ENCODE assay signal across 15 cellular contexts in genomic region chr13:36795463-36795862, GRCh38. TPM values are rescaled to one million over a fixed set of nuclear protein-coding genes. Genes with fewer than 3 reads are reported as not detected.
A peak's percentile ranks its signal among the peaks of the same experiment; 100 is the strongest.
DNase-seq lines count a peak whose midpoint lies in the region; ATAC-seq and TF ChIP-seq lines count a peak whose summit lies in the region.
"Had no signal": no experiment of that assay in that cellular context is flagged by ENCODE, and none has a peak within 500 bp of the region (broad histone marks: within the 10 kb centered on the region; RNA-seq: fewer than 3 reads in every experiment).

No MANE protein-coding gene starts in this region.

- no peaks in the 10 kb centered on the region for H4K20me1 ChIP-seq in H9 (ENCODE audit: control insufficient read depth, insufficient read depth, insufficient read length)
- H4K20me1 ChIP-seq: BLaER1 treated with 17β-estradiol and CSF1 and Interleukin-3, amounts not matched to agents 10 nM and 100 nM had no signal

- POLR2A ChIA-PET in WTC11 (lab: Charles Lee) = no interaction called here

- no peak overlapping the region for H3K4me3 ChIP-seq in heart left ventricle
- H3K4me3 ChIP-seq: BLaER1 treated with 17β-estradiol and CSF1 and Interleukin-3, amounts not matched to agents 10 nM and 100 nM had no signal

- no peak overlapping the region for H3K9ac ChIP-seq in H9 (ENCODE audit: extremely low read depth, insufficient read length, low read length)
- H3K9ac ChIP-seq: BLaER1 treated with 17β-estradiol and CSF1 and Interleukin-3, amounts not matched to agents 10 nM and 100 nM had no signal

- no peak overlapping the region for H3K18ac ChIP-seq in H9 (ENCODE audit: insufficient read length, low read depth, low read length)

- CTCF ChIA-PET in WTC11 (lab: Charles Lee) = interaction anchor here (1.2 kb wide), 1 partner anchor 20 kb away, joined by 3 read pairs; no protein-coding TSS in a partner anchor

- ATAC-seq in WTC11 (peak; percentile 98), GM19397 (IDR thresholded peaks at IDR 0.05; ENCODE audit: unreplicated experiment) (no peak), heart left ventricle (no peak)

- H3K9me3 ChIP-seq in H9 (ENCODE audit: control insufficient read depth, low read depth, low read length) (no peaks in the 10 kb centered on the region), heart left ventricle (no peaks in the 10 kb centered on the region)
- H3K9me3 ChIP-seq: BLaER1 treated with 17β-estradiol and CSF1 and Interleukin-3, amounts not matched to agents 10 nM and 100 nM had no signal

- H2AFZ ChIP-seq in H9 (ENCODE audit: low read length) = no peak overlapping the region

- TF ChIP-seq CTCF in H9 (conservative IDR thresholded peaks at IDR 0.05) = no peak
- no peak for TF ChIP-seq CTCF in WTC11 (IDR thresholded peaks at IDR 0.05)
- no peak for TF ChIP-seq CTCF in heart left ventricle (IDR thresholded peaks at IDR 0.05)

- no peak overlapping the region for H2BK15ac ChIP-seq in H9 (ENCODE audit: low read depth, low read length)

- no peak overlapping the region for H3T11ph ChIP-seq in H9 (ENCODE audit: low read length)

- H3K14ac ChIP-seq in H9 (ENCODE audit: insufficient read depth, low read length) = no peak overlapping the region

- no peak overlapping the region for H2BK20ac ChIP-seq in H9 (ENCODE audit: low read depth, low read length, poor library complexity, severe bottlenecking)

- DNase-seq in H9 (peak; percentile 81), WTC11 (ENCODE audit: low spot score) (peak; percentile 63), iPS DF 19.7 (ENCODE audit: low read depth, low spot score) (peak; percentile 91), iPS-NIHi7 (ENCODE audit: extremely low spot score) (peak; percentile 69), NCI-H510A (lab: John Stamatoyannopoulos, UW) (no peak), heart left ventricle (no peak), cerebellum (ENCODE audit: low spot score) (no peak)
- DNase-seq: ACHN; Calu3; CD4-positive, CD25-positive, alpha-beta regulatory T cell; DMS 273 treated with DMSO at 0.1 percent for 48 hours; IMR-90; KBM-7 had no signal

- H2BK120ac ChIP-seq in H9 (ENCODE audit: low read depth, low read length, poor library complexity, severe bottlenecking) = no peak overlapping the region

- H3K4ac ChIP-seq in H9 (ENCODE audit: low read depth, low read length) = no peak overlapping the region

- H3K56ac ChIP-seq in H9 (ENCODE audit: insufficient read length, low read depth, low read length) = no peak overlapping the region

- TF ChIP-seq POLR2A in heart left ventricle (IDR thresholded peaks at IDR 0.05) = no peak

- no peak overlapping the region for H3K23ac ChIP-seq in H9 (ENCODE audit: insufficient read length, low read depth, low read length)

- H3K27ac Mint-ChIP-seq in H9 = peak overlapping the region; percentile 20 to 82 (median 53); a peak in 1 of 7 replicates
- peak overlapping the region; percentile 85 for H3K27ac Mint-ChIP-seq in WTC11
- H3K27ac Mint-ChIP-seq: CD4-positive, CD25-positive, alpha-beta regulatory T cell had no signal

- no peaks in the 10 kb centered on the region for H3K36me3 ChIP-seq in heart left ventricle
- H3K36me3 ChIP-seq: BLaER1 treated with 17β-estradiol and CSF1 and Interleukin-3, amounts not matched to agents 10 nM and 100 nM had no signal

- H3K27me3 Mint-ChIP-seq in H9 (ENCODE audit: low read depth) (no peaks in the 10 kb centered on the region; the same call in 1 of the 2 replicates), WTC11 (ENCODE audit: low read depth) (no peaks in the 10 kb centered on the region)

- no peaks in the 10 kb centered on the region for H3K79me2 ChIP-seq in H9 (ENCODE audit: insufficient read depth, low read length)

- no CpG with 5 or more reads among the region's 6 CpGs for WGBS in H9 (ENCODE audit: extremely low coverage, insufficient read length, low lambda C conversion rate)
- WGBS in heart left ventricle, 4 donors = 65 to 78% (median 72%) methylated on average over 6 of the region's 6 CpGs

- no peak overlapping the region for H4K91ac ChIP-seq in H9 (ENCODE audit: insufficient read length, low read depth, low read length)

- H3K4me2 ChIP-seq in H9 (ENCODE audit: insufficient read depth, insufficient read length, low read length) = peak overlapping the region; percentile 10
- H3K4me2 ChIP-seq: BLaER1 treated with 17β-estradiol and CSF1 and Interleukin-3, amounts not matched to agents 10 nM and 100 nM had no signal

- H3K36me3 Mint-ChIP-seq in H9 (ENCODE audit: insufficient read depth in 1 of 3, low read depth in 3 of 3) (peaks cover 0 to 2% (median 0%) of the 10 kb centered on the region in 3 experiments; a peak in 1 of 7 replicates), WTC11 (no peaks in the 10 kb centered on the region)
- H3K36me3 Mint-ChIP-seq: CD4-positive, CD25-positive, alpha-beta regulatory T cell had no signal

- no peak overlapping the region for H2BK12ac ChIP-seq in H9 (ENCODE audit: insufficient read length, low read depth, low read length)

- no peaks in the 10 kb centered on the region for H3K79me1 ChIP-seq in H9 (ENCODE audit: insufficient read depth, low read depth, low read length, poor library complexity, severe bottlenecking)

- no peaks in the 10 kb centered on the region for H3K23me2 ChIP-seq in H9 (ENCODE audit: insufficient read length, low read depth, low read length, poor library complexity, severe bottlenecking)

- H3K4me1 ChIP-seq in H9 (ENCODE audit: insufficient read depth, low read length) = peaks cover 6% of the 10 kb centered on the region; the same call in 1 of the 2 replicates
- H3K4me1 ChIP-seq in heart left ventricle = no peaks in the 10 kb centered on the region
- H3K4me1 ChIP-seq: BLaER1 treated with 17β-estradiol and CSF1 and Interleukin-3, amounts not matched to agents 10 nM and 100 nM had no signal

- no peak overlapping the region for H2AK5ac ChIP-seq in H9 (ENCODE audit: insufficient read length, low read length)

- no peaks in the 10 kb centered on the region for H3K27me3 ChIP-seq in H9 (ENCODE audit: insufficient read depth, low read length)
- H3K27me3 ChIP-seq in heart left ventricle = no peaks in the 10 kb centered on the region
- H3K27me3 ChIP-seq: BLaER1 treated with 17β-estradiol and CSF1 and Interleukin-3, amounts not matched to agents 10 nM and 100 nM had no signal

- H4K8ac ChIP-seq in H9 (replicated peaks; ENCODE audit: insufficient read length, low read depth, low read length) = no peak overlapping the region

- H3K4me1 Mint-ChIP-seq in H9 = peaks cover 14 to 20% of the 10 kb centered on the region in 2 experiments
- peaks cover 21% of the 10 kb centered on the region for H3K4me1 Mint-ChIP-seq in WTC11
- H3K4me1 Mint-ChIP-seq: CD4-positive, CD25-positive, alpha-beta regulatory T cell had no signal

- H4K5ac ChIP-seq in H9 (ENCODE audit: insufficient read length, low read depth, low read length) = no peak overlapping the region

- H3K4me3 Mint-ChIP-seq in H9 = peak overlapping the region in 1 of 2 experiments; percentile 60; a peak in 2 of 5 replicates
- H3K4me3 Mint-ChIP-seq in WTC11 = no peak overlapping the region
- H3K4me3 Mint-ChIP-seq: CD4-positive, CD25-positive, alpha-beta regulatory T cell had no signal

- no peak overlapping the region for H2BK5ac ChIP-seq in H9 (ENCODE audit: insufficient read length, low read length)

- intact Hi-C loops in heart left ventricle (cut with DNase I) = no loop called here

- H3K9me3 Mint-ChIP-seq in H9 (no peaks in the 10 kb centered on the region), WTC11 (no peaks in the 10 kb centered on the region)

- no peak overlapping the region for H3K27ac ChIP-seq in H9 (ENCODE audit: insufficient read length, low read depth, low read length)
- no peak overlapping the region for H3K27ac ChIP-seq in heart left ventricle
- H3K27ac ChIP-seq: BLaER1 treated with 17β-estradiol and CSF1 and Interleukin-3, amounts not matched to agents 10 nM and 100 nM had no signal

TF ChIP-seq in WTC11, 78 proteins besides CTCF, POLR2A, EP300 and RAD21:
- TF ChIP-seq KAT7 (CRISPR knock-in tag; IDR thresholded peaks at IDR 0.05; ENCODE audit: borderline replicate concordance) = no peak
- TF ChIP-seq ZNF423 (CRISPR knock-in tag; IDR thresholded peaks at IDR 0.05) = no peak
- TF ChIP-seq ZSCAN18 (CRISPR knock-in tag; IDR thresholded peaks at IDR 0.05) = no peak
- TF ChIP-seq FOXJ3 (CRISPR knock-in tag; IDR thresholded peaks at IDR 0.05; ENCODE audit: borderline replicate concordance) = no peak
- TF ChIP-seq SP1 (CRISPR knock-in tag; conservative IDR thresholded peaks at IDR 0.05) = 0 out of 2 replicates have a peak, but pooled peaks have one; percentile 16
- TF ChIP-seq NR1H2 (CRISPR knock-in tag; IDR thresholded peaks at IDR 0.05) = no peak

RNA-seq across cellular contexts. Expression of gene RFXAP, which starts 23.6 kb away (rescaled TPM):
- total RNA-seq in H9 (2021) (8.7 and 9.1 TPM in 2 replicates), WTC11 (2021) (6.6 to 9.2 TPM (median 7.7 TPM) in 3 replicates), heart left ventricle (1 to 10 TPM; 1.0 to 5.2 (median 4.2) TPM), cerebellum (18.0 TPM)
- polyA plus RNA-seq in heart left ventricle = 1 to 10 TPM; 2.2 to 2.3 TPM

Comparison
In these comparisons a context has a peak if more than half of its experiments do, and no peak if none do; other contexts are left out.
1. DNase-seq: peak in H9 (single experiment), WTC11 (single experiment), iPS DF 19.7 (single experiment) and iPS-NIHi7 (single experiment); none in NCI-H510A (single experiment), heart left ventricle (0 of 5) and cerebellum (single experiment).